7 cellular contexts compared by ENCODE assay signal in the genomic region with DNA sequence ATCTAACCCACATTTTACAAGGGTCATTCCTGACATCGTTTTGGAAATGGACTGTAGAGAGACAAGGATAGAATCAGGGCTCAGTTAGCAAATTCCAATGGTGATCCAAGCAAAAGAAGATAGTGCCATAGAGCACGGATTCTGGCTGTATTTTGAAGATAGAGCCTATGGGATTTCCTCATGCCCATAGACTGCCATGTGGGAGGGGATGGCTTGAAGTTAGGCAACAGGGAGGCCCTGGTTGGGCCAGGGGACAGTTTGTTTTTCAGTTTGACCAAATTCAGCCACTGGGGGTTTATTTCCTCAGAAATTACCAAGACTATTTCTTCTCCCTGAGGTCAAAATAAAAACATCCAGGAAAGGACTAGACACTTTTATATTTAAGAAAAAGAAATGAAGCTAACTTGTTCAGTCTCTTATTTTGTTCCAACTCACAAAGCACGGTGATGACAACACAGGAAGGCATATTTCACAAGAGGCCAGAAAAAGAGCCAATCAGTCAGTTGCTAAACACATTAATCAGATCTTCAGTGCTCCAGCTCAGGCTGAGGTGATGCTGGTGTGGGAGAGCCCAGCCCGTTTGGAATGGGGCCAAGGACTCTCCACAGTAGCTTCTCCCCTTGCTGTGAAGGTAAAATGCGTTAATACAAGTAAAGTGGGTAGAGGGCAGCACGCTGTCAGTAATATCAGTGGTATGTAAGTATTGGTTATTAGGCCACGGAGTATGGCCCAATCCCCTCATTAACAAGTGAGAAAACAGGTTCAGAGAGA. TPM values are rescaled to one million over a fixed set of nuclear protein-coding genes. Genes with fewer than 3 reads are reported as not detected.
DNase-seq lines count a peak whose midpoint lies in the region; ATAC-seq lines count a peak whose summit lies in the region.

No MANE protein-coding gene starts in this region.

- H3K4me1 ChIP-seq in subcutaneous abdominal adipose tissue (ENCODE audit: control insufficient read depth in 5 of 5, insufficient read depth in 5 of 5, low read length in 5 of 5): peaks cover 7 to 47% (median 34%) of the 10 kb centered on the region in 5 donors

- H3K36me3 Mint-ChIP-seq in activated naive CD4-positive, alpha-beta T cell treated with anti-CD3 and anti-CD28 coated beads, Interleukin-2, amount 10 ng/mL, durations not matched to agents 7 days and 5 days: no peaks in the 10 kb centered on the region

- H3K27ac ChIP-seq in subcutaneous abdominal adipose tissue (ENCODE audit: low read depth, low read length): peak overlapping the region; percentile 79

- H3K4me3 Mint-ChIP-seq in activated naive CD4-positive, alpha-beta T cell treated with anti-CD3 and anti-CD28 coated beads, Interleukin-2, amount 10 ng/mL, durations not matched to agents 7 days and 5 days: no peak overlapping the region

- no peaks in the 10 kb centered on the region for H3K27me3 ChIP-seq in subcutaneous abdominal adipose tissue (ENCODE audit: control insufficient read depth in 5 of 5, insufficient read depth in 4 of 5, low read length in 5 of 5)

- ATAC-seq in Right ventricle myocardium inferior (peak; percentile 44), GM21528 (IDR thresholded peaks at IDR 0.05; ENCODE audit: low FRiP score, unreplicated experiment) (no peak)

- H3K27me3 Mint-ChIP-seq in activated naive CD4-positive, alpha-beta T cell treated with anti-CD3 and anti-CD28 coated beads, Interleukin-2, amount 10 ng/mL, durations not matched to agents 7 days and 5 days: no peaks in the 10 kb centered on the region

- peaks cover 4% of the 10 kb centered on the region for H3K4me1 Mint-ChIP-seq in activated naive CD4-positive, alpha-beta T cell treated with anti-CD3 and anti-CD28 coated beads, Interleukin-2, amount 10 ng/mL, durations not matched to agents 7 days and 5 days

- H3K4me3 ChIP-seq in subcutaneous abdominal adipose tissue (ENCODE audit: low read depth in 1 of 5, low read length in 5 of 5): no peak overlapping the region

- intact Hi-C loops in Right ventricle myocardium inferior (cut with DNase I): no loop called here

- no peaks in the 10 kb centered on the region for H3K9me3 ChIP-seq in subcutaneous abdominal adipose tissue (ENCODE audit: control insufficient read depth in 5 of 5, low read length in 5 of 5)

- CTCF ChIA-PET in activated naive CD4-positive, alpha-beta T cell treated with anti-CD3 and anti-CD28 coated beads, Interleukin-2, amount 10 ng/mL, durations not matched to agents 7 days and 5 days (lab: Charles Lee): interaction anchor here (1.0 to 1.4 kb wide), 4 partner anchors 16 to 83 kb away, joined by 3 to 4 read pairs (median 4); a partner anchor contains a TSS

- H3K36me3 ChIP-seq in subcutaneous abdominal adipose tissue (ENCODE audit: control insufficient read depth in 5 of 5, insufficient read depth in 5 of 5, low read length in 5 of 5): no peaks in the 10 kb centered on the region

- peak; percentile 44 for DNase-seq in LoVo (ENCODE audit: low spot score)
- DNase-seq in SHP77 (lab: John Stamatoyannopoulos, UW): peak; percentile 44 to 74
- DNase-seq in Right ventricle myocardium inferior (ENCODE audit: missing footprints): peak; percentile 79
- no peak for DNase-seq in stimulated activated naive CD4-positive, alpha-beta T cell treated with Interleukin-2 at 50 U/mL for 16 hours (lab: John Stamatoyannopoulos, UW)
- no peak for DNase-seq in activated naive CD4-positive, alpha-beta T cell treated with anti-CD3 and anti-CD28 coated beads, Interleukin-2, amount 10 ng/mL, durations not matched to agents 7 days and 5 days

- peak overlapping the region in 2 of 5 donors; percentile 28 to 32 for H3K9ac ChIP-seq in subcutaneous abdominal adipose tissue (ENCODE audit: low read length in 5 of 5)

- H3K27ac Mint-ChIP-seq in activated naive CD4-positive, alpha-beta T cell treated with anti-CD3 and anti-CD28 coated beads, Interleukin-2, amount 10 ng/mL, durations not matched to agents 7 days and 5 days: no peak overlapping the region

- no peaks in the 10 kb centered on the region for H3K9me3 Mint-ChIP-seq in activated naive CD4-positive, alpha-beta T cell treated with anti-CD3 and anti-CD28 coated beads, Interleukin-2, amount 10 ng/mL, durations not matched to agents 7 days and 5 days

RNA-seq across cellular contexts. Expression of a gene that starts 4.4 kb away (rescaled TPM):
- total RNA-seq in Right ventricle myocardium inferior: 46.4 TPM

RNA-seq across cellular contexts. Expression of a gene that starts 15.3 kb away (rescaled TPM):
- total RNA-seq in Right ventricle myocardium inferior: 19.8 TPM

Comparison
In these comparisons a context has a peak if more than half of its experiments do, and no peak if none do; other contexts are left out.
1. DNase-seq: peak in LoVo (single experiment), SHP77 (2 of 2) and Right ventricle myocardium inferior (single experiment); none in stimulated activated naive CD4-positive, alpha-beta T cell treated with Interleukin-2 at 50 U/mL for 16 hours (single experiment) and activated naive CD4-positive, alpha-beta T cell treated with anti-CD3 and anti-CD28 coated beads, Interleukin-2, amount 10 ng/mL, durations not matched to agents 7 days and 5 days (single experiment).